In genomic region chr15:79401301-79401700, GRCh38 we compare ENCODE assay signal across 25 cellular contexts.
"Had no signal": no experiment of that assay in that cellular context is flagged by ENCODE, and none has a peak within 500 bp of the region (broad histone marks: within the 10 kb centered on the region; RNA-seq: fewer than 3 reads in every experiment).

No MANE protein-coding gene starts in this region.

- H3K9me3 Mint-ChIP-seq: mesothelial cell of epicardium; natural killer cell treated with Interleukin-12 subunit alpha and Interleukin-12 subunit beta and Interleukin-15 and Interleukin-18, amount 100 ng/mL, for 72 hours; neural crest cell; stimulated activated naive B cell treated with anti-CD40 and anti-IgM and Interleukin-4, amounts not matched to agents 10 μg/mL and 1 μg/mL and 100 μg/mL, for 72 hours; type B pancreatic cell had no signal

- H3K27ac Mint-ChIP-seq: mesothelial cell of epicardium; naive thymus-derived CD4-positive, alpha-beta T cell; natural killer cell treated with Interleukin-12 subunit alpha and Interleukin-12 subunit beta and Interleukin-15 and Interleukin-18, amount 100 ng/mL, for 72 hours; stimulated activated naive B cell treated with anti-CD40 and anti-IgM and Interleukin-4, amounts not matched to agents 10 μg/mL and 1 μg/mL and 100 μg/mL, for 72 hours; type B pancreatic cell had no signal

- H3K4me2 ChIP-seq: hepatocyte had no signal

- DNase-seq: islet precursor cell; left ventricle myocardium inferior; mesendoderm; naive thymus-derived CD4-positive, alpha-beta T cell; occipital lobe; right lobe of liver; stimulated activated CD4-positive, alpha-beta T cell treated with anti-CD3 and anti-CD28 coated beads, Interleukin-12 subunit alpha, Interleukin-12 subunit beta, amount 100 ng/mL, for 4 hours; stimulated activated CD4-positive, alpha-beta T cell treated with anti-CD3 and anti-CD28 coated beads, Interleukin-15, amount 100 ng/mL, for 24 hours; stimulated activated CD4-positive, alpha-beta T cell treated with anti-CD3 and anti-CD28 coated beads, Interleukin-2, amount 100 ng/mL, for 24 hours; stimulated activated CD4-positive, alpha-beta T cell treated with anti-CD3 and anti-CD28 coated beads, Interleukin-4, amount 100 ng/mL, for 1 hour; stimulated activated naive B cell treated with anti-CD40 and anti-IgM and Interleukin-4, amounts not matched to agents 10 μg/mL and 1 μg/mL and 100 μg/mL, for 72 hours; stimulated activated naive CD8-positive, alpha-beta T cell treated with anti-CD3 and anti-CD28 coated beads, Interleukin-15, Interleukin-2, amounts not matched to agents 100 U/mL and 50 U/mL, for 24 hours; stomach; testis; thyroid gland; uterus had no signal

- ATAC-seq: naive thymus-derived CD4-positive, alpha-beta T cell; natural killer cell treated with Interleukin-12 subunit alpha and Interleukin-12 subunit beta and Interleukin-15 and Interleukin-18, amount 100 ng/mL, for 72 hours; right lobe of liver; stimulated activated naive B cell treated with anti-CD40 and anti-IgM and Interleukin-4, amounts not matched to agents 10 μg/mL and 1 μg/mL and 100 μg/mL, for 72 hours; stimulated activated naive CD8-positive, alpha-beta T cell treated with anti-CD3 and anti-CD28 coated beads, Interleukin-15, Interleukin-2, amounts not matched to agents 100 U/mL and 50 U/mL, for 24 hours had no signal

- H3K27me3 ChIP-seq: hepatocyte, right atrium auricular region, right lobe of liver, stomach, testis, thyroid gland, uterus had no signal

- H3K27ac ChIP-seq: hepatocyte, left ventricle myocardium inferior, parathyroid adenoma, right atrium auricular region, right lobe of liver, skin epidermis, stomach, testis, thyroid gland, uterus had no signal

- H3K36me3 Mint-ChIP-seq: mesothelial cell of epicardium; natural killer cell treated with Interleukin-12 subunit alpha and Interleukin-12 subunit beta and Interleukin-15 and Interleukin-18, amount 100 ng/mL, for 72 hours; type B pancreatic cell had no signal

- H3K4me1 Mint-ChIP-seq: naive thymus-derived CD4-positive, alpha-beta T cell; stimulated activated naive B cell treated with anti-CD40 and anti-IgM and Interleukin-4, amounts not matched to agents 10 μg/mL and 1 μg/mL and 100 μg/mL, for 72 hours had no signal

- H3K27me3 Mint-ChIP-seq: stimulated activated naive B cell treated with anti-CD40 and anti-IgM and Interleukin-4, amounts not matched to agents 10 μg/mL and 1 μg/mL and 100 μg/mL, for 72 hours had no signal

- H3K9me3 ChIP-seq: left ventricle myocardium inferior, right atrium auricular region, right lobe of liver, stomach, testis, thyroid gland, uterus had no signal

- H3K4me1 ChIP-seq: left ventricle myocardium inferior, parathyroid adenoma, right atrium auricular region, right lobe of liver, stomach, testis, thyroid gland, uterus had no signal

- H3K36me3 ChIP-seq: left ventricle myocardium inferior, right atrium auricular region, right lobe of liver, stomach, thyroid gland, uterus had no signal

- H3K79me2 ChIP-seq: hepatocyte, parathyroid adenoma had no signal

- H3K4me3 ChIP-seq: hepatocyte, left ventricle myocardium inferior, lung, right atrium auricular region, right lobe of liver, skin epidermis, stomach, testis, thyroid gland, uterus had no signal

- H3K4me3 Mint-ChIP-seq: mesothelial cell of epicardium; naive thymus-derived CD4-positive, alpha-beta T cell; natural killer cell treated with Interleukin-12 subunit alpha and Interleukin-12 subunit beta and Interleukin-15 and Interleukin-18, amount 100 ng/mL, for 72 hours; neural crest cell; stimulated activated naive B cell treated with anti-CD40 and anti-IgM and Interleukin-4, amounts not matched to agents 10 μg/mL and 1 μg/mL and 100 μg/mL, for 72 hours; type B pancreatic cell had no signal

- H3K9ac ChIP-seq: parathyroid adenoma had no signal

- H2AFZ ChIP-seq: hepatocyte, parathyroid adenoma had no signal
